ENCODE assay signal across 22 cellular contexts in the genomic region with DNA sequence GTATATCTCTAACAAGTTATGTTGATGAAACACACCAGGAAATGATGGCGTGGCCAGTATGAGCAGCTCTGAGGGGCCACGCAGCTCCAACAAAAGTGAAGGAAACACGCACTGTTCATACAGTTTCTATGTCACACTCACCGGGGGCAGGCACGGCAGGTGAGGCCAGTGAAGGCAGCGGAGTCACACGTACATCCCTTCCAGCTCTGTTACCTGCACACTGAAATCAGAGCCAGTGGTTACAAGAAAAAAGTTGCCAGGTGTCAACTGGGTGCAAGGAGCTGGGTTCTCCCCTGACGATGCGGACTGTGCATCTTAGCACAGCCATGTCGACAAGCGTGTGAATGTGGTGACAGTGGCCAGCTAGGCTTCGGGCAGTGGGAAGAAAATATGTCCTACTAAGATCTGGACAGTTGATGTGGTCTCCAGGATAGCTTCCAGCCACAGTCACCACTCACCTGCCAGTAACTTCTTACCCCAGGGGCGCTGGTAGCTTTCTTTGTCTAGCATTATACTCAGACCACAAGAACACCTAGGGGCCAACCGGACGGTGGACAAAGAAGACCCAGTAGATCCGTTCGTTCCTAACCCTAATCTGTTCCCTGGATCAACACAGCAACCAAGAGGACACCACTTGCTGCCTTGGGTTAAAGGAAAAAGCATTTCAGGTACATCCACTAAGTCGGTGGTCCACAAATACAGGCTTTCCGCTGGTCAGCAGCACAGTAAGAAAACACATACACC.
"Had no signal": no experiment of that assay in that cellular context is flagged by ENCODE, and none has a peak within 500 bp of the region (broad histone marks: within the 10 kb centered on the region; RNA-seq: fewer than 3 reads in every experiment).

No MANE protein-coding gene starts in this region.

- H3K4me1 Mint-ChIP-seq: immature natural killer cell had no signal

- FAIRE-seq: astrocyte had no signal

- H3K36me3 Mint-ChIP-seq: immature natural killer cell, natural killer cell had no signal

- H3K27ac ChIP-seq: adrenal gland, breast epithelium, esophagus squamous epithelium, lower lobe of right lung, neutrophil, transverse colon, VCaP had no signal

- H3K36me3 ChIP-seq: adrenal gland, breast epithelium, lower lobe of right lung, transverse colon had no signal

- H3K27me3 Mint-ChIP-seq: activated CD8-positive, alpha-beta T cell treated with anti-CD3 and anti-CD28 coated beads for 36 hours; dendritic cell treated with granulocyte-macrophage colony-stimulating factor and Interleukin-4, amounts not matched to agents 40 ng/mL and 50 ng/mL, for 4 days had no signal

- H3K27ac Mint-ChIP-seq: activated CD8-positive, alpha-beta T cell treated with anti-CD3 and anti-CD28 coated beads for 36 hours; dendritic cell treated with granulocyte-macrophage colony-stimulating factor and Interleukin-4, amounts not matched to agents 40 ng/mL and 50 ng/mL, for 4 days; immature natural killer cell; natural killer cell had no signal

- H3K4me3 ChIP-seq: adrenal gland, breast epithelium, esophagus squamous epithelium, lower lobe of right lung, transverse colon had no signal

- H3K4me3 Mint-ChIP-seq: activated CD8-positive, alpha-beta T cell treated with anti-CD3 and anti-CD28 coated beads for 36 hours; activated T-cell treated with anti-CD3 and anti-CD28 coated beads, Interleukin-2, amount 50 U/mL, for 4 hours; dendritic cell treated with granulocyte-macrophage colony-stimulating factor and Interleukin-4, amounts not matched to agents 40 ng/mL and 50 ng/mL, for 4 days; immature natural killer cell; natural killer cell had no signal

- H3K9me3 Mint-ChIP-seq: activated CD8-positive, alpha-beta T cell treated with anti-CD3 and anti-CD28 coated beads for 36 hours; activated T-cell treated with anti-CD3 and anti-CD28 coated beads, Interleukin-2, amount 50 U/mL, for 4 hours; dendritic cell treated with granulocyte-macrophage colony-stimulating factor and Interleukin-4, amounts not matched to agents 40 ng/mL and 50 ng/mL, for 4 days; immature natural killer cell; natural killer cell had no signal

- DNase-seq: activated CD4-positive, CD25-positive, alpha-beta regulatory T cell treated with anti-CD3 and anti-CD28 coated beads, Interleukin-2, amount 50 U/mL, for 72 hours; activated CD8-positive, alpha-beta T cell treated with anti-CD3 and anti-CD28 coated beads for 36 hours; activated naive CD4-positive, alpha-beta T cell treated with anti-CD3 and anti-CD28 coated beads, Interleukin-2, amount 50 U/mL, for 16 hours; activated T-cell treated with anti-CD3 and anti-CD28 coated beads, Interleukin-2, amount 50 U/mL, for 4 hours; cerebellar nuclear complex; effector CD8-positive, alpha-beta T cell; esophagus squamous epithelium; immature natural killer cell; left cardiac atrium; lower lobe of right lung; natural killer cell; stimulated activated CD4-positive, alpha-beta T cell treated with anti-CD3 and anti-CD28 coated beads, Interleukin-12 subunit alpha, Interleukin-12 subunit beta, amount 100 ng/mL, for 4 hours; stimulated activated CD4-positive, alpha-beta T cell treated with anti-CD3 and anti-CD28 coated beads, Interleukin-1b, Interleukin-23, amount 100 ng/mL, for 48 hours; stimulated activated CD8-positive, alpha-beta memory T cell treated with anti-CD3 and anti-CD28 coated beads, Interleukin-4, amount 100 ng/mL, for 48 hours; stimulated activated naive CD4-positive, alpha-beta T cell treated with Interleukin-2 at 50 U/mL for 16 hours; transverse colon had no signal

- ATAC-seq: activated CD8-positive, alpha-beta T cell treated with anti-CD3 and anti-CD28 coated beads for 36 hours; activated T-cell treated with anti-CD3 and anti-CD28 coated beads, Interleukin-2, amount 50 U/mL, for 4 hours; left cardiac atrium; lower lobe of right lung; natural killer cell had no signal

- H3K4me1 ChIP-seq: adrenal gland, breast epithelium, esophagus squamous epithelium, lower lobe of right lung, transverse colon had no signal

- H3K27me3 ChIP-seq: adrenal gland, breast epithelium, esophagus squamous epithelium, neutrophil, transverse colon had no signal

- H3K9me3 ChIP-seq: adrenal gland, breast epithelium, esophagus squamous epithelium, lower lobe of right lung, neutrophil, transverse colon had no signal
